In the genomic region with DNA sequence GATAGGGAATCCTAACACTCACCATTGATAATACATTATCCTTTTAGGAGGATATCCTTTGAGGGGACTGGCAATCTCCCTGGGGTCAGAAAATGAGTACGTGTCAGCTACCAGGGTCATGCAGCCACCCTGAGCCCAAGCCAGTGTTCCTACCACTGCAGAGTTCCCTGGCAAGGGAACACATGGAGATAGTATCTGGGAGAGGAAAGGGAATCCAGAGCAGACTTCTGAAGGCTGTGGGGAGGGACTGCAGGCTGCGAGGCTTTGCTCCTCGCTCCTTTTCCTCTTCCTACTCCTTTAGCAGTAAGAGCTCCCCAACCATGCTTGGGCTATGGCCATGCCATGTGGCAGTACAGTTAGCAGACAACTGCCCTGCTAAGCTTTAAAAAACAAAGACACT, we compare ENCODE assay signal across 18 cellular contexts.
DNase-seq lines count a peak whose midpoint lies in the region; ATAC-seq and TF ChIP-seq lines count a peak whose summit lies in the region.
"Had no signal": no experiment of that assay in that cellular context is flagged by ENCODE, and none has a peak within 500 bp of the region (broad histone marks: within the 10 kb centered on the region; RNA-seq: fewer than 3 reads in every experiment).

No MANE protein-coding gene starts in this region.

- TF ChIP-seq CTCF in SK-N-SH (IDR thresholded peaks at IDR 0.05) (no peak), transverse colon (IDR thresholded peaks at IDR 0.05) (no peak)

- CTCF ChIA-PET in SK-N-SH (lab: Yijun Ruan, JAX), result interaction anchor here (0.9 to 1.8 kb wide), 4 partner anchors 13 to 41 kb away, joined by 3 to 5 read pairs (median 3); no protein-coding TSS in a partner anchor

- H3K4me1 ChIP-seq in SK-N-SH (ENCODE audit: control insufficient read depth in 1 of 2, insufficient read depth in 2 of 2, low read depth in 1 of 2, low read length in 1 of 2), result peaks cover 0 to 12% of the 10 kb centered on the region in 2 experiments; a peak in 2 of 4 replicates
- H3K4me1 ChIP-seq in muscle layer of colon (ENCODE audit: insufficient read depth, low read length), result peaks cover 40% of the 10 kb centered on the region
- peaks cover 20% of the 10 kb centered on the region for H3K4me1 ChIP-seq in stomach smooth muscle (ENCODE audit: control insufficient read depth, insufficient read depth, low read length)
- peaks cover 0 to 13% (median 6%) of the 10 kb centered on the region in 4 donors for H3K4me1 ChIP-seq in transverse colon
- H3K4me1 ChIP-seq: BLaER1 treated with 17β-estradiol and CSF1 and Interleukin-3, amounts not matched to agents 10 nM and 100 nM had no signal

- no peak overlapping the region for H3K4me2 ChIP-seq in SK-N-SH
- H3K4me2 ChIP-seq: BLaER1 treated with 17β-estradiol and CSF1 and Interleukin-3, amounts not matched to agents 10 nM and 100 nM had no signal

- H3K9me3 ChIP-seq in SK-N-SH (no peaks in the 10 kb centered on the region), muscle layer of colon (ENCODE audit: low read length) (no peaks in the 10 kb centered on the region), stomach smooth muscle (ENCODE audit: control insufficient read depth in 2 of 2, low read length in 2 of 2) (no peaks in the 10 kb centered on the region), transverse colon (no peaks in the 10 kb centered on the region)
- H3K9me3 ChIP-seq: BLaER1 treated with 17β-estradiol and CSF1 and Interleukin-3, amounts not matched to agents 10 nM and 100 nM had no signal

- 60% methylated on average over 3 of the region's 3 CpGs for WGBS in SK-N-SH (ENCODE audit: low lambda C conversion rate)
- 84% methylated on average over 3 of the region's 3 CpGs; no CpG with 5 or more reads in 1 of the 2 donors for WGBS in transverse colon (ENCODE audit: low coverage in 1 of 2), 2 donors

- in situ Hi-C loops in transverse colon (cut with MboI; ENCODE audit: low pct_ligation_motif_present in 1 of 4, low pct_unique_long_range_greater_than_20kb in 1 of 4, low sequenced_read_pairs in 3 of 4), result no loop called here

- H3K9me2 ChIP-seq in SK-N-SH, result no peaks in the 10 kb centered on the region

- no peak for TF ChIP-seq RAD21 in SK-N-SH (IDR thresholded peaks at IDR 0.05; ENCODE audit: low read length)

- POLR2A ChIA-PET in SK-N-SH (lab: Yijun Ruan, JAX), result no interaction called here

- H4K20me1 ChIP-seq in SK-N-SH (ENCODE audit: insufficient read depth), result no peaks in the 10 kb centered on the region
- H4K20me1 ChIP-seq: BLaER1 treated with 17β-estradiol and CSF1 and Interleukin-3, amounts not matched to agents 10 nM and 100 nM had no signal

- H3F3A ChIP-seq in SK-N-SH (replicated peaks; ENCODE audit: insufficient read depth), result no peaks in the 10 kb centered on the region

- H2AFZ ChIP-seq in SK-N-SH (ENCODE audit: low read depth), result no peak overlapping the region

- H3K36me3 ChIP-seq in SK-N-SH (replicated peaks in 1 of 2; ENCODE audit: control insufficient read depth in 1 of 2, insufficient read depth in 2 of 2, low read length in 1 of 2) (no peaks in the 10 kb centered on the region), muscle layer of colon (ENCODE audit: insufficient read depth, low read length) (no peaks in the 10 kb centered on the region), stomach smooth muscle (ENCODE audit: control insufficient read depth in 2 of 2, insufficient read depth in 2 of 2, low read length in 2 of 2) (no peaks in the 10 kb centered on the region), transverse colon (no peaks in the 10 kb centered on the region)
- H3K36me3 ChIP-seq: BLaER1 treated with 17β-estradiol and CSF1 and Interleukin-3, amounts not matched to agents 10 nM and 100 nM had no signal

- H3K79me2 ChIP-seq in SK-N-SH (ENCODE audit: insufficient read depth), result no peaks in the 10 kb centered on the region

- DNase-seq in SK-N-SH (peak; percentile 33), left ventricle myocardium superior (no peak), transverse colon (no peak)
- no peak for DNase-seq in activated CD4-positive, CD25-positive, alpha-beta regulatory T cell treated with anti-CD3 and anti-CD28 coated beads, Interleukin-2, amount 50 U/mL, for 72 hours
- DNase-seq: EL, H7, NCI-H1436 treated with DMSO at 0.1 percent for 48 hours, NCI-H2107, NCI-H226, NCI-H526, OCI-M1, RPMI8226 had no signal

- H3K27ac ChIP-seq in SK-N-SH (ENCODE audit: low read depth in 2 of 2, low read length in 1 of 2), result no peak overlapping the region
- H3K27ac ChIP-seq in muscle layer of colon (ENCODE audit: low read depth, low read length), result peak overlapping the region; percentile 39
- H3K27ac ChIP-seq in stomach smooth muscle (ENCODE audit: low read length), result peak overlapping the region; percentile 53
- H3K27ac ChIP-seq in transverse colon, result no peak overlapping the region
- H3K27ac ChIP-seq: 22Rv1; BLaER1 treated with 17β-estradiol and CSF1 and Interleukin-3, amounts not matched to agents 10 nM and 100 nM had no signal

- H3K27me3 ChIP-seq in SK-N-SH (ENCODE audit: insufficient read depth) (peaks cover 10% of the 10 kb centered on the region; the same call in 1 of the 2 replicates), muscle layer of colon (ENCODE audit: control insufficient read depth in 1 of 2, insufficient read depth in 2 of 2, low read length in 2 of 2) (no peaks in the 10 kb centered on the region), stomach smooth muscle (ENCODE audit: control insufficient read depth in 1 of 2, insufficient read depth in 2 of 2, low read length in 2 of 2) (no peaks in the 10 kb centered on the region), transverse colon (no peaks in the 10 kb centered on the region)
- H3K27me3 ChIP-seq: BLaER1 treated with 17β-estradiol and CSF1 and Interleukin-3, amounts not matched to agents 10 nM and 100 nM had no signal

- intact Hi-C loops in left ventricle myocardium superior (cut with micrococcal nuclease), result loop anchor here (10.0 kb wide), 1 partner anchor 60 kb away; the partner anchor contains the start of gene TJP1
- intact Hi-C loops in transverse colon (cut with DNase I; ENCODE audit: low total_unique reads), result no loop called here

- ATAC-seq in SK-N-SH treated with all-trans-retinoic acid at 6 μM for 48 hours, result no peak
- ATAC-seq in left ventricle myocardium superior, result peak; percentile 39
- ATAC-seq in HG02571 (IDR thresholded peaks at IDR 0.05; ENCODE audit: unreplicated experiment), result no peak

- TF ChIP-seq POLR2A in transverse colon (IDR thresholded peaks at IDR 0.05), result no peak

- H3K4me3 ChIP-seq in SK-N-SH (ENCODE audit: low read depth in 2 of 2, low read length in 1 of 2) (no peak overlapping the region), muscle layer of colon (ENCODE audit: low read depth in 1 of 2, low read length in 2 of 2) (no peak overlapping the region), stomach smooth muscle (ENCODE audit: low read length in 2 of 2) (peak overlapping the region; percentile 9 to 19), transverse colon (no peak overlapping the region)
- H3K4me3 ChIP-seq: BLaER1 treated with 17β-estradiol and CSF1 and Interleukin-3, amounts not matched to agents 10 nM and 100 nM had no signal

- H3K9ac ChIP-seq in SK-N-SH (no peak overlapping the region), muscle layer of colon (ENCODE audit: low read length) (no peak overlapping the region), stomach smooth muscle (ENCODE audit: low read length in 2 of 2) (no peak overlapping the region)
- H3K9ac ChIP-seq: BLaER1 treated with 17β-estradiol and CSF1 and Interleukin-3, amounts not matched to agents 10 nM and 100 nM had no signal

- TF ChIP-seq EP300 in SK-N-SH (IDR thresholded peaks at IDR 0.05; ENCODE audit: borderline replicate concordance in 1 of 2, low read depth in 1 of 2, low read length in 1 of 2) (no peak), transverse colon (IDR thresholded peaks at IDR 0.05; ENCODE audit: low read depth) (no peak)

TF ChIP-seq in SK-N-SH, 30 proteins besides CTCF, POLR2A, EP300 and RAD21:
- TF ChIP-seq EZH2phosphoT487 (IDR thresholded peaks at IDR 0.05; ENCODE audit: borderline replicate concordance, low read depth), result no peak
- TF ChIP-seq RXRA (IDR thresholded peaks at IDR 0.05; ENCODE audit: borderline replicate concordance, low read depth), result no peak
- no peak for TF ChIP-seq GATA2 (CRISPR knock-in tag; IDR thresholded peaks at IDR 0.05)
- TF ChIP-seq FOSL2 (IDR thresholded peaks at IDR 0.05; ENCODE audit: borderline replicate concordance, low read depth), result no peak
- no peak for TF ChIP-seq SMC3 (IDR thresholded peaks at IDR 0.05; ENCODE audit: low read depth, low read length)
- no peak for TF ChIP-seq FOXJ3 (CRISPR knock-in tag; IDR thresholded peaks at IDR 0.05)
- TF ChIP-seq RFX5 (IDR thresholded peaks at IDR 0.05; ENCODE audit: low read length), result no peak
- TF ChIP-seq MXI1 (IDR thresholded peaks at IDR 0.05; ENCODE audit: low read depth, low read length), result no peak
- TF ChIP-seq YY1 (IDR thresholded peaks at IDR 0.05; ENCODE audit: low read depth), result no peak
- no peak for TF ChIP-seq RCOR1 (IDR thresholded peaks at IDR 0.05; ENCODE audit: low read length)
- no peak for TF ChIP-seq ELF1 (IDR thresholded peaks at IDR 0.05)
TF ChIP-seq in SK-N-SH: peak in this region for 0.

TF ChIP-seq in SK-N-SH treated with all-trans-retinoic acid at 6 μM for 48 hours, 23 proteins besides CTCF, POLR2A, EP300 and RAD21 (continues in another document):
- TF ChIP-seq TOX (CRISPR knock-in tag; IDR thresholded peaks at IDR 0.05; ENCODE audit: borderline replicate concordance) (no peak), RARB (CRISPR knock-in tag; IDR thresholded peaks at IDR 0.05) (no peak), ISL1 (CRISPR knock-in tag; IDR thresholded peaks at IDR 0.05) (no peak), ESRRG (CRISPR knock-in tag; IDR thresholded peaks at IDR 0.05) (no peak), TSHZ2 (CRISPR knock-in tag; IDR thresholded peaks at IDR 0.05) (no peak)

Comparison
In these comparisons a context has a peak if more than half of its experiments do, and no peak if none do; other contexts are left out.
1. H3K27ac ChIP-seq: peak in muscle layer of colon (single experiment) and stomach smooth muscle (single experiment); none in SK-N-SH (0 of 2) and transverse colon (0 of 4).
2. H3K4me3 ChIP-seq: peak in stomach smooth muscle (2 of 2); none in SK-N-SH (0 of 2), muscle layer of colon (0 of 2) and transverse colon (0 of 4).